In the genomic region with DNA sequence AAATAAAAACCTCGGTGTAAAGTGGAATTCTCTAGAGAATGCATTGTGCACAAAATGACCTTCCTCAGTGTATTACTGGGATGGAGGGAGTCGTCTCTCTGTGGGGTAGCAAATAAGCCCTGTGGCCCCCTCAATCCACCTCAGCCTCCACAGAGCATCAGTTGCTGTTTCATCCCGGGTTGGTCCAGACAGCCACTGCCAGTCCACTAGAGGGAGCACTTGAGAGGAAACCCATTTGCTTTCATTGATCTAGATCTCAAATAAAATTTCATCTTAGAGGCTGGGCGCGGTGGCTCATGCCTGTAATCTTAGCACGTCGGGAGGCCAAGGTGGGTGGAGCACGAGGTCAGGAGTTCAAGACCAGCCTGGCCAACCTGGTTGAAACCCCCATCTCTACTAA, we compare ENCODE assay signal across 9 cellular contexts.
DNase-seq lines count a peak whose midpoint lies in the region; ATAC-seq and TF ChIP-seq lines count a peak whose summit lies in the region.
"Had no signal": no experiment of that assay in that cellular context is flagged by ENCODE, and none has a peak within 500 bp of the region (broad histone marks: within the 10 kb centered on the region; RNA-seq: fewer than 3 reads in every experiment).

No MANE protein-coding gene starts in this region.

- peak; percentile 82 for TF ChIP-seq CTCF in cardiac fibroblast (IDR thresholded peaks at IDR 0.05; ENCODE audit: low read depth, low read length)

- H3K9me3 Mint-ChIP-seq in activated naive CD4-positive, alpha-beta T cell treated with anti-CD3 and anti-CD28 coated beads for 36 hours = no peaks in the 10 kb centered on the region

- intact Hi-C loops in activated naive CD4-positive, alpha-beta T cell treated with anti-CD3 and anti-CD28 coated beads for 36 hours (cut with micrococcal nuclease) = loop anchor here (2.0 to 5.0 kb wide), 3 partner anchors 840 to 1017 kb away; no protein-coding TSS in a partner anchor

- no peak overlapping the region for H3K4me3 Mint-ChIP-seq in activated naive CD4-positive, alpha-beta T cell treated with anti-CD3 and anti-CD28 coated beads for 36 hours
- H3K4me3 Mint-ChIP-seq: stimulated activated effector memory CD8-positive, alpha-beta T cell treated with anti-CD3 and anti-CD28 coated beads, Interleukin-12 subunit alpha, Interleukin-12 subunit beta, amount 100 ng/mL, for 72 hours had no signal

- H3K27me3 Mint-ChIP-seq in activated naive CD4-positive, alpha-beta T cell treated with anti-CD3 and anti-CD28 coated beads for 36 hours (ENCODE audit: low read depth) = no peaks in the 10 kb centered on the region

- CTCF ChIA-PET in activated naive CD4-positive, alpha-beta T cell treated with anti-CD3 and anti-CD28 coated beads for 36 hours (lab: Charles Lee) = no interaction called here

- no peak overlapping the region for H3K27ac Mint-ChIP-seq in activated naive CD4-positive, alpha-beta T cell treated with anti-CD3 and anti-CD28 coated beads for 36 hours
- H3K27ac Mint-ChIP-seq: stimulated activated effector memory CD8-positive, alpha-beta T cell treated with anti-CD3 and anti-CD28 coated beads, Interleukin-12 subunit alpha, Interleukin-12 subunit beta, amount 100 ng/mL, for 72 hours had no signal

- no peaks in the 10 kb centered on the region for H3K36me3 Mint-ChIP-seq in activated naive CD4-positive, alpha-beta T cell treated with anti-CD3 and anti-CD28 coated beads for 36 hours (ENCODE audit: low read depth)
- H3K36me3 Mint-ChIP-seq: stimulated activated effector memory CD8-positive, alpha-beta T cell treated with anti-CD3 and anti-CD28 coated beads, Interleukin-12 subunit alpha, Interleukin-12 subunit beta, amount 100 ng/mL, for 72 hours had no signal

- no peak overlapping the region for H3K4me3 ChIP-seq in cardiac fibroblast (replicated peaks in 1 of 2; ENCODE audit: low read depth in 2 of 2, low read length in 2 of 2)

- DNase-seq in activated naive CD4-positive, alpha-beta T cell treated with anti-CD3 and anti-CD28 coated beads for 36 hours = peak; percentile 28
- no peak for DNase-seq in activated naive CD4-positive, alpha-beta T cell treated with Interleukin-2 at 50 U/mL for 16 hours
- peak; percentile 26 for DNase-seq in NCI-H526 treated with DMSO at 0.1 percent for 48 hours (lab: John Stamatoyannopoulos, UW)
- DNase-seq in cardiac fibroblast (ENCODE audit: low read depth in 2 of 2) = peak; percentile 50 to 58
- DNase-seq in lung microvascular endothelial cell (ENCODE audit: low read depth in 2 of 2) = peak; percentile 3 to 5
- no peak for DNase-seq in effector CD4-positive, alpha-beta T cell

- no peaks in the 10 kb centered on the region for H3K4me1 Mint-ChIP-seq in activated naive CD4-positive, alpha-beta T cell treated with anti-CD3 and anti-CD28 coated beads for 36 hours (ENCODE audit: low read depth)
- H3K4me1 Mint-ChIP-seq: stimulated activated effector memory CD8-positive, alpha-beta T cell treated with anti-CD3 and anti-CD28 coated beads, Interleukin-12 subunit alpha, Interleukin-12 subunit beta, amount 100 ng/mL, for 72 hours had no signal

- ATAC-seq in HG02571 (IDR thresholded peaks at IDR 0.05; ENCODE audit: unreplicated experiment) (peak; percentile 51), HG03378 (IDR thresholded peaks at IDR 0.05; ENCODE audit: unreplicated experiment) (no peak)
- ATAC-seq: stimulated activated effector memory CD8-positive, alpha-beta T cell treated with anti-CD3 and anti-CD28 coated beads, Interleukin-12 subunit alpha, Interleukin-12 subunit beta, amount 100 ng/mL, for 72 hours had no signal

Comparison
In these comparisons a context has a peak if more than half of its experiments do, and no peak if none do; other contexts are left out.
1. DNase-seq: peak in activated naive CD4-positive, alpha-beta T cell treated with anti-CD3 and anti-CD28 coated beads for 36 hours (single experiment), NCI-H526 treated with DMSO at 0.1 percent for 48 hours (single experiment), cardiac fibroblast (2 of 2) and lung microvascular endothelial cell (2 of 2); none in activated naive CD4-positive, alpha-beta T cell treated with Interleukin-2 at 50 U/mL for 16 hours (single experiment) and effector CD4-positive, alpha-beta T cell (single experiment).